In the genomic region with DNA sequence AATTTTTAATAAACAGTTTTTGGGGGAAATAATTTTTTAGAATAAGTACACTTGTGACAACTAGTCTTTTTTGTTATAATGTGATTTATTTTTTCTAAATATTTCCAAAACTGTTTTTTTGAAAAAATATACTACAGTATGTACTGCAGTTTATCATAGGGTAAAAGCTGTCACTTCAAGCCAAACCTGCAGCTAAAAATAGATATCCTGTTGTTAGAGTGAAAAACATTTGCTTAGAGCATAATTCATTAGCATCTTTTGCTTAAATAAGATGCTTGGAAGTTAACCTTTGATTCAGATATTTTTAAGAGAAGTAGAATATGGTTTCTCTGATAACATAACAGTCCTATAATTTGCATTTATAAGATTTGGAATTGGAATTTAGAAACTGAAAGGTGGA, we compare ENCODE assay signal across 19 cellular contexts. TPM values are rescaled to one million over a fixed set of nuclear protein-coding genes. Genes with fewer than 3 reads are reported as not detected.
DNase-seq lines count a peak whose midpoint lies in the region; ATAC-seq and TF ChIP-seq lines count a peak whose summit lies in the region.
"Had no signal": no experiment of that assay in that cellular context is flagged by ENCODE, and none has a peak within 500 bp of the region (broad histone marks: within the 10 kb centered on the region; RNA-seq: fewer than 3 reads in every experiment).

No MANE protein-coding gene starts in this region.

- DNase-seq in NCI-H146 (lab: John Stamatoyannopoulos, UW) (peak; percentile 8), NCI-H146 treated with DMSO at 0.1 percent for 48 hours (lab: John Stamatoyannopoulos, UW; ENCODE audit: unreplicated experiment) (no peak), substantia nigra (lab: John Stamatoyannopoulos, UW) (no peak), neural progenitor cell (ENCODE audit: low spot score) (no peak), left ventricle myocardium superior (no peak)
- DNase-seq in activated naive CD8-positive, alpha-beta T cell treated with anti-CD3 and anti-CD28 coated beads, Interleukin-2, amount 50 U/mL, for 24 hours = no peak
- DNase-seq: 8988T; activated B cell treated with CpG ODN at 0.5 μM for 24 hours; central memory CD4-positive, alpha-beta T cell; GM23248; mammary epithelial cell; NCI-H1048; NK-92 treated with Interleukin-12 subunit alpha and Interleukin-12 subunit beta, amount 100 ng/mL, for 24 hours; retina; stimulated activated naive CD4-positive, alpha-beta T cell treated with Interleukin-2 at 50 U/mL for 16 hours; upper lobe of right lung had no signal

- no peak overlapping the region for H3K9ac ChIP-seq in neural progenitor cell
- H3K9ac ChIP-seq: GM23248 had no signal

- no peak for TF ChIP-seq CTCF in brain (conservative IDR thresholded peaks at IDR 0.05)
- no peak for TF ChIP-seq CTCF in neural progenitor cell (IDR thresholded peaks at IDR 0.05)

- H3K4me1 ChIP-seq in neural progenitor cell = no peaks in the 10 kb centered on the region
- H3K4me1 ChIP-seq: upper lobe of right lung had no signal

- H3F3A ChIP-seq in neural progenitor cell (ENCODE audit: low read depth) = no peaks in the 10 kb centered on the region

- H4K20me1 ChIP-seq in neural progenitor cell (ENCODE audit: low read depth) = no peaks in the 10 kb centered on the region

- no peak overlapping the region for H3K4me2 ChIP-seq in neural progenitor cell

- H3K27ac ChIP-seq in substantia nigra (ENCODE audit: low read depth, low read length, poor library complexity, severe bottlenecking) (peak overlapping the region; percentile 82), neural progenitor cell (no peak overlapping the region)
- H3K27ac ChIP-seq: GM23248, upper lobe of right lung had no signal

- ATAC-seq in activated naive CD8-positive, alpha-beta T cell treated with anti-CD3 and anti-CD28 coated beads, Interleukin-2, amount 50 U/mL, for 24 hours = no peak
- no peak for ATAC-seq in left ventricle myocardium superior
- ATAC-seq: upper lobe of right lung had no signal

- H3K27ac Mint-ChIP-seq in activated naive CD8-positive, alpha-beta T cell = no peak overlapping the region
- no peak overlapping the region for H3K27ac Mint-ChIP-seq in activated naive CD8-positive, alpha-beta T cell treated with anti-CD3 and anti-CD28 coated beads, Interleukin-2, amount 50 U/mL, for 24 hours
- H3K27ac Mint-ChIP-seq in brain (peak overlapping the region in 4 of 5 experiments; percentile 58 to 98 (median 94)), neural progenitor cell (no peak overlapping the region)
- H3K27ac Mint-ChIP-seq: activated B cell treated with CpG ODN at 0.5 μM for 24 hours had no signal

- H3K79me2 ChIP-seq in neural progenitor cell (ENCODE audit: low read depth) = no peaks in the 10 kb centered on the region

- peak overlapping the region; percentile 39 for H3K4me3 Mint-ChIP-seq in activated naive CD8-positive, alpha-beta T cell
- no peak overlapping the region for H3K4me3 Mint-ChIP-seq in activated naive CD8-positive, alpha-beta T cell treated with anti-CD3 and anti-CD28 coated beads, Interleukin-2, amount 50 U/mL, for 24 hours
- H3K4me3 Mint-ChIP-seq in brain = peak overlapping the region; percentile 77 to 81 (median 78)
- no peak overlapping the region for H3K4me3 Mint-ChIP-seq in neural progenitor cell
- H3K4me3 Mint-ChIP-seq: activated B cell treated with CpG ODN at 0.5 μM for 24 hours, neural crest cell had no signal

- H3K9me3 Mint-ChIP-seq in activated naive CD8-positive, alpha-beta T cell (ENCODE audit: low read depth) = peaks cover 6% of the 10 kb centered on the region
- no peaks in the 10 kb centered on the region for H3K9me3 Mint-ChIP-seq in activated naive CD8-positive, alpha-beta T cell treated with anti-CD3 and anti-CD28 coated beads, Interleukin-2, amount 50 U/mL, for 24 hours
- peaks cover 0 to 12% (median 11%) of the 10 kb centered on the region in 5 experiments for H3K9me3 Mint-ChIP-seq in brain
- H3K9me3 Mint-ChIP-seq in neural progenitor cell = no peaks in the 10 kb centered on the region
- H3K9me3 Mint-ChIP-seq: activated B cell treated with CpG ODN at 0.5 μM for 24 hours had no signal

- intact Hi-C loops in left ventricle myocardium superior (cut with micrococcal nuclease) = no loop called here

- H3K9me3 ChIP-seq in neural progenitor cell (ENCODE audit: low read depth) = no peaks in the 10 kb centered on the region
- H3K9me3 ChIP-seq: upper lobe of right lung had no signal

- H3K36me3 Mint-ChIP-seq in activated naive CD8-positive, alpha-beta T cell = peaks cover 7% of the 10 kb centered on the region
- no peaks in the 10 kb centered on the region for H3K36me3 Mint-ChIP-seq in activated naive CD8-positive, alpha-beta T cell treated with anti-CD3 and anti-CD28 coated beads, Interleukin-2, amount 50 U/mL, for 24 hours (ENCODE audit: low read depth)
- H3K36me3 Mint-ChIP-seq in brain = peaks cover 7% of the 10 kb centered on the region
- peaks cover 2% of the 10 kb centered on the region for H3K36me3 Mint-ChIP-seq in neural progenitor cell

- peaks cover 83% of the 10 kb centered on the region for H3K4me1 Mint-ChIP-seq in activated naive CD8-positive, alpha-beta T cell (ENCODE audit: low read depth)
- H3K4me1 Mint-ChIP-seq in activated naive CD8-positive, alpha-beta T cell treated with anti-CD3 and anti-CD28 coated beads, Interleukin-2, amount 50 U/mL, for 24 hours = peaks cover 80% of the 10 kb centered on the region
- H3K4me1 Mint-ChIP-seq in brain (peaks cover 47% of the 10 kb centered on the region), neural progenitor cell (peaks cover 8% of the 10 kb centered on the region)
- H3K4me1 Mint-ChIP-seq: neural crest cell had no signal

- no peaks in the 10 kb centered on the region for H3K36me3 ChIP-seq in neural progenitor cell
- H3K36me3 ChIP-seq: upper lobe of right lung had no signal

- no peak overlapping the region for H2AFZ ChIP-seq in neural progenitor cell (replicated peaks)

- H3K27me3 ChIP-seq in neural progenitor cell = no peaks in the 10 kb centered on the region
- H3K27me3 ChIP-seq: upper lobe of right lung had no signal

- H3K27me3 Mint-ChIP-seq in activated naive CD8-positive, alpha-beta T cell = no peaks in the 10 kb centered on the region
- no peaks in the 10 kb centered on the region for H3K27me3 Mint-ChIP-seq in activated naive CD8-positive, alpha-beta T cell treated with anti-CD3 and anti-CD28 coated beads, Interleukin-2, amount 50 U/mL, for 24 hours
- H3K27me3 Mint-ChIP-seq in brain (no peaks in the 10 kb centered on the region), neural progenitor cell (ENCODE audit: insufficient read depth, low read depth) (no peaks in the 10 kb centered on the region)
- H3K27me3 Mint-ChIP-seq: activated B cell treated with CpG ODN at 0.5 μM for 24 hours had no signal

- no peak overlapping the region for H3K4me3 ChIP-seq in neural progenitor cell
- H3K4me3 ChIP-seq: GM23248, upper lobe of right lung had no signal

RNA-seq across cellular contexts. Expression of a gene that starts 21.5 kb away (rescaled TPM):
- 25.4 TPM for polyA plus RNA-seq in brain (ENCODE audit: insufficient read depth, low read depth, low replicate concordance)
- 28.9 and 44.1 TPM in 2 replicates for total RNA-seq in neural progenitor cell (ENCODE audit: low replicate concordance)
- total RNA-seq in left ventricle myocardium superior = 35.2 TPM

Comparison
In these comparisons a context has a peak if more than half of its experiments do, and no peak if none do; other contexts are left out.
1. H3K4me3 Mint-ChIP-seq: peak in activated naive CD8-positive, alpha-beta T cell (single experiment) and brain (5 of 5); none in activated naive CD8-positive, alpha-beta T cell treated with anti-CD3 and anti-CD28 coated beads, Interleukin-2, amount 50 U/mL, for 24 hours (single experiment) and neural progenitor cell (single experiment).
2. H3K27ac Mint-ChIP-seq: peak in brain (4 of 5); none in activated naive CD8-positive, alpha-beta T cell (single experiment), activated naive CD8-positive, alpha-beta T cell treated with anti-CD3 and anti-CD28 coated beads, Interleukin-2, amount 50 U/mL, for 24 hours (single experiment) and neural progenitor cell (single experiment).